In genomic region chrX:134013092-134013497, GRCh38 we compare ENCODE assay signal across 20 cellular contexts. TPM values are rescaled to one million over a fixed set of nuclear protein-coding genes. Genes with fewer than 3 reads are reported as not detected.
DNase-seq lines count a peak whose midpoint lies in the region; ATAC-seq and TF ChIP-seq lines count a peak whose summit lies in the region.
"Had no signal": no experiment of that assay in that cellular context is flagged by ENCODE, and none has a peak within 500 bp of the region (broad histone marks: within the 10 kb centered on the region; RNA-seq: fewer than 3 reads in every experiment).

No MANE protein-coding gene starts in this region.

- no peaks in the 10 kb centered on the region for H3K36me3 ChIP-seq in PC-3 (ENCODE audit: low read depth, low read length)
- H3K36me3 ChIP-seq: prostate gland had no signal

- H3K9me3 Mint-ChIP-seq in activated naive CD4-positive, alpha-beta T cell treated with anti-CD3 and anti-CD28 coated beads, Interleukin-2, amount 50 U/mL, for 72 hours: no peaks in the 10 kb centered on the region
- no peaks in the 10 kb centered on the region for H3K9me3 Mint-ChIP-seq in stimulated activated effector memory CD8-positive, alpha-beta T cell treated with anti-CD3 and anti-CD28 coated beads, Interleukin-12 subunit alpha, Interleukin-12 subunit beta, amount 100 ng/mL, for 72 hours
- no peaks in the 10 kb centered on the region for H3K9me3 Mint-ChIP-seq in activated CD4-positive, alpha-beta memory T cell treated with anti-CD3 and anti-CD28 coated beads, Interleukin-2, amount 10 ng/mL, durations not matched to agents 7 days and 5 days
- H3K9me3 Mint-ChIP-seq: activated naive CD4-positive, alpha-beta T cell treated with anti-CD3 and anti-CD28 coated beads, Interleukin-2, amount 50 U/mL, for 24 hours had no signal

- H3K4me3 Mint-ChIP-seq in stimulated activated effector memory CD8-positive, alpha-beta T cell treated with anti-CD3 and anti-CD28 coated beads, Interleukin-12 subunit alpha, Interleukin-12 subunit beta, amount 100 ng/mL, for 72 hours: no peak overlapping the region
- no peak overlapping the region for H3K4me3 Mint-ChIP-seq in activated CD4-positive, alpha-beta memory T cell treated with anti-CD3 and anti-CD28 coated beads, Interleukin-2, amount 10 ng/mL, durations not matched to agents 7 days and 5 days
- H3K4me3 Mint-ChIP-seq: activated naive CD4-positive, alpha-beta T cell treated with anti-CD3 and anti-CD28 coated beads, Interleukin-2, amount 50 U/mL, for 24 hours; HFFc6 had no signal

- peaks cover 0 to 4% of the 10 kb centered on the region in 2 donors for H3K36me3 Mint-ChIP-seq in activated naive CD4-positive, alpha-beta T cell treated with anti-CD3 and anti-CD28 coated beads, Interleukin-2, amount 50 U/mL, for 72 hours
- H3K36me3 Mint-ChIP-seq in stimulated activated effector memory CD8-positive, alpha-beta T cell treated with anti-CD3 and anti-CD28 coated beads, Interleukin-12 subunit alpha, Interleukin-12 subunit beta, amount 100 ng/mL, for 72 hours: no peaks in the 10 kb centered on the region
- no peaks in the 10 kb centered on the region for H3K36me3 Mint-ChIP-seq in activated CD4-positive, alpha-beta memory T cell treated with anti-CD3 and anti-CD28 coated beads, Interleukin-2, amount 10 ng/mL, durations not matched to agents 7 days and 5 days (ENCODE audit: low read depth)

- H4K20me1 ChIP-seq in PC-3 (ENCODE audit: low read length): no peaks in the 10 kb centered on the region

- CTCF ChIA-PET in PC-3 (lab: Charles Lee): no interaction called here
- CTCF ChIA-PET in activated CD4-positive, alpha-beta memory T cell treated with anti-CD3 and anti-CD28 coated beads, Interleukin-2, amount 10 ng/mL, durations not matched to agents 7 days and 5 days (lab: Charles Lee): no interaction called here

- no peak for TF ChIP-seq CTCF in PC-3 (conservative IDR thresholded peaks at IDR 0.05; ENCODE audit: low read depth, low read length)

- no peak overlapping the region for H3K4me3 ChIP-seq in PC-3 (ENCODE audit: low read length)
- H3K4me3 ChIP-seq: prostate gland, testis had no signal

- no TSS peak for BruUV-seq in PC-3 (replicated peaks; lab: Mats Ljungman, UMichigan)

- no peak overlapping the region for H3K4me2 ChIP-seq in PC-3 (ENCODE audit: low read length)

- peaks cover 2% of the 10 kb centered on the region for H3K27me3 Mint-ChIP-seq in activated CD4-positive, alpha-beta memory T cell treated with anti-CD3 and anti-CD28 coated beads, Interleukin-2, amount 10 ng/mL, durations not matched to agents 7 days and 5 days

- no peaks in the 10 kb centered on the region for H3K79me2 ChIP-seq in PC-3 (ENCODE audit: low read length)

- H3K27ac ChIP-seq in PC-3 (ENCODE audit: low read length): no peak overlapping the region
- H3K27ac ChIP-seq in epithelial cell of prostate: no peak overlapping the region
- H3K27ac ChIP-seq: prostate gland, testis had no signal

- H3K27ac Mint-ChIP-seq in activated naive CD4-positive, alpha-beta T cell treated with anti-CD3 and anti-CD28 coated beads, Interleukin-2, amount 50 U/mL, for 72 hours: peak overlapping the region in 1 of 2 donors; percentile 18
- no peak overlapping the region for H3K27ac Mint-ChIP-seq in stimulated activated effector memory CD8-positive, alpha-beta T cell treated with anti-CD3 and anti-CD28 coated beads, Interleukin-12 subunit alpha, Interleukin-12 subunit beta, amount 100 ng/mL, for 72 hours
- no peak overlapping the region for H3K27ac Mint-ChIP-seq in activated CD4-positive, alpha-beta memory T cell treated with anti-CD3 and anti-CD28 coated beads, Interleukin-2, amount 10 ng/mL, durations not matched to agents 7 days and 5 days
- H3K27ac Mint-ChIP-seq: activated naive CD4-positive, alpha-beta T cell treated with anti-CD3 and anti-CD28 coated beads, Interleukin-2, amount 50 U/mL, for 24 hours; HFFc6 had no signal

- peak; percentile 94 to 98 for ATAC-seq in activated naive CD4-positive, alpha-beta T cell treated with anti-CD3 and anti-CD28 coated beads, Interleukin-2, amount 50 U/mL, for 72 hours
- 0 out of 2 replicates have a peak, but pooled peaks have one; percentile 22 for ATAC-seq in PC-3
- ATAC-seq in stimulated activated effector memory CD8-positive, alpha-beta T cell treated with anti-CD3 and anti-CD28 coated beads, Interleukin-12 subunit alpha, Interleukin-12 subunit beta, amount 100 ng/mL, for 72 hours: peak; percentile 94
- ATAC-seq: left colon, Right ventricle myocardium inferior had no signal

- H3K9ac ChIP-seq in PC-3 (ENCODE audit: low read length): no peak overlapping the region

- no peaks in the 10 kb centered on the region for H3K9me2 ChIP-seq in PC-3 (replicated peaks; ENCODE audit: low read length)

- no peaks in the 10 kb centered on the region for H3K9me3 ChIP-seq in PC-3 (ENCODE audit: low read length)
- H3K9me3 ChIP-seq: prostate gland, testis had no signal

- POLR2A ChIA-PET in PC-3 (lab: Charles Lee; ENCODE audit: unreplicated experiment): no interaction called here
- POLR2A ChIA-PET in activated CD4-positive, alpha-beta memory T cell treated with anti-CD3 and anti-CD28 coated beads, Interleukin-2, amount 10 ng/mL, durations not matched to agents 7 days and 5 days (lab: Charles Lee): no interaction called here

- no peaks in the 10 kb centered on the region for H3K4me1 Mint-ChIP-seq in stimulated activated effector memory CD8-positive, alpha-beta T cell treated with anti-CD3 and anti-CD28 coated beads, Interleukin-12 subunit alpha, Interleukin-12 subunit beta, amount 100 ng/mL, for 72 hours
- H3K4me1 Mint-ChIP-seq in activated CD4-positive, alpha-beta memory T cell treated with anti-CD3 and anti-CD28 coated beads, Interleukin-2, amount 10 ng/mL, durations not matched to agents 7 days and 5 days: peaks cover 5% of the 10 kb centered on the region
- H3K4me1 Mint-ChIP-seq: activated naive CD4-positive, alpha-beta T cell treated with anti-CD3 and anti-CD28 coated beads, Interleukin-2, amount 50 U/mL, for 24 hours had no signal

- H3K4me1 ChIP-seq in PC-3 (ENCODE audit: insufficient read depth, low read length): no peaks in the 10 kb centered on the region
- H3K4me1 ChIP-seq: prostate gland, testis had no signal

- no peaks in the 10 kb centered on the region for H3K27me3 ChIP-seq in PC-3 (ENCODE audit: low read length)
- H3K27me3 ChIP-seq: testis had no signal

- intact Hi-C loops in PC-3 (cut with micrococcal nuclease): no loop called here

- no peaks in the 10 kb centered on the region for H3F3A ChIP-seq in PC-3 (ENCODE audit: low read length, unreplicated experiment)

- no peak overlapping the region for H2AFZ ChIP-seq in PC-3 (ENCODE audit: low read length)

- no peak for DNase-seq in activated naive CD4-positive, alpha-beta T cell treated with anti-CD3 and anti-CD28 coated beads, Interleukin-2, amount 50 U/mL, for 72 hours (ENCODE audit: low spot score in 2 of 2)
- no peak for DNase-seq in activated naive CD4-positive, alpha-beta T cell treated with anti-CD3 and anti-CD28 coated beads, Interleukin-2, amount 50 U/mL, for 16 hours
- peak; percentile 34 for DNase-seq in PC-3
- peak; percentile 33 for DNase-seq in epithelial cell of prostate (ENCODE audit: low read depth, low spot score)
- no peak for DNase-seq in stimulated activated effector memory CD8-positive, alpha-beta T cell treated with anti-CD3 and anti-CD28 coated beads, Interleukin-12 subunit alpha, Interleukin-12 subunit beta, amount 100 ng/mL, for 72 hours (ENCODE audit: low spot score in 2 of 2)
- DNase-seq in DMS153 treated with DMSO at 0.1 percent for 48 hours (lab: John Stamatoyannopoulos, UW; ENCODE audit: unreplicated experiment): no peak
- DNase-seq in glomerular visceral epithelial cell (ENCODE audit: extremely low spot score): no peak
- DNase-seq in activated CD4-positive, alpha-beta memory T cell treated with anti-CD3 and anti-CD28 coated beads, Interleukin-2, amount 10 ng/mL, durations not matched to agents 7 days and 5 days: no peak
- DNase-seq: HFFc6, KBM-7, left colon, NCI-H187, NCI-H748 treated with DMSO at 0.1 percent for 48 hours, T1000, testis had no signal

RNA-seq across cellular contexts. Expression of gene GPC3, which starts 27.7 kb away (rescaled TPM):
- 1 to 10 TPM in 1 of 2 donors, under 1 TPM in 1; 0.66 to 1.4 TPM for total RNA-seq in activated naive CD4-positive, alpha-beta T cell treated with anti-CD3 and anti-CD28 coated beads, Interleukin-2, amount 50 U/mL, for 72 hours
- total RNA-seq in PC-3 (2014; rRNA removed): not detected in 2 replicates
- under 1 TPM; 0.08 to 0.13 TPM for total RNA-seq in activated CD4-positive, alpha-beta memory T cell treated with anti-CD3 and anti-CD28 coated beads, Interleukin-2, amount 10 ng/mL, durations not matched to agents 7 days and 5 days
- total RNA-seq: activated CD8-positive, alpha-beta memory T cell treated with anti-CD3 and anti-CD28 coated beads for 36 hours; endothelial cell of umbilical vein; HFFc6 had no signal

Comparison
In these comparisons a context has a peak if more than half of its experiments do, and no peak if none do; other contexts are left out.
1. ATAC-seq: peak in every context shown above with its lines; median percentile 96 in activated naive CD4-positive, alpha-beta T cell treated with anti-CD3 and anti-CD28 coated beads, Interleukin-2, amount 50 U/mL, for 72 hours; 94 in stimulated activated effector memory CD8-positive, alpha-beta T cell treated with anti-CD3 and anti-CD28 coated beads, Interleukin-12 subunit alpha, Interleukin-12 subunit beta, amount 100 ng/mL, for 72 hours; 22 in PC-3.
2. DNase-seq: peak in PC-3 (single experiment) and epithelial cell of prostate (single experiment); none in activated naive CD4-positive, alpha-beta T cell treated with anti-CD3 and anti-CD28 coated beads, Interleukin-2, amount 50 U/mL, for 72 hours (0 of 2), activated naive CD4-positive, alpha-beta T cell treated with anti-CD3 and anti-CD28 coated beads, Interleukin-2, amount 50 U/mL, for 16 hours (single experiment), stimulated activated effector memory CD8-positive, alpha-beta T cell treated with anti-CD3 and anti-CD28 coated beads, Interleukin-12 subunit alpha, Interleukin-12 subunit beta, amount 100 ng/mL, for 72 hours (0 of 2), DMS153 treated with DMSO at 0.1 percent for 48 hours (single experiment), glomerular visceral epithelial cell (single experiment) and activated CD4-positive, alpha-beta memory T cell treated with anti-CD3 and anti-CD28 coated beads, Interleukin-2, amount 10 ng/mL, durations not matched to agents 7 days and 5 days (single experiment).